ENCODE assay signal across 2 cellular contexts in genomic region chr14:33758545-33758944, GRCh38.
TF ChIP-seq lines count a peak whose summit lies in the region.

No MANE protein-coding gene starts in this region.

TF ChIP-seq in HepG2, 621 proteins besides CTCF, POLR2A, EP300 and RAD21 (continued from another document):
- TF ChIP-seq, protein P1, sequence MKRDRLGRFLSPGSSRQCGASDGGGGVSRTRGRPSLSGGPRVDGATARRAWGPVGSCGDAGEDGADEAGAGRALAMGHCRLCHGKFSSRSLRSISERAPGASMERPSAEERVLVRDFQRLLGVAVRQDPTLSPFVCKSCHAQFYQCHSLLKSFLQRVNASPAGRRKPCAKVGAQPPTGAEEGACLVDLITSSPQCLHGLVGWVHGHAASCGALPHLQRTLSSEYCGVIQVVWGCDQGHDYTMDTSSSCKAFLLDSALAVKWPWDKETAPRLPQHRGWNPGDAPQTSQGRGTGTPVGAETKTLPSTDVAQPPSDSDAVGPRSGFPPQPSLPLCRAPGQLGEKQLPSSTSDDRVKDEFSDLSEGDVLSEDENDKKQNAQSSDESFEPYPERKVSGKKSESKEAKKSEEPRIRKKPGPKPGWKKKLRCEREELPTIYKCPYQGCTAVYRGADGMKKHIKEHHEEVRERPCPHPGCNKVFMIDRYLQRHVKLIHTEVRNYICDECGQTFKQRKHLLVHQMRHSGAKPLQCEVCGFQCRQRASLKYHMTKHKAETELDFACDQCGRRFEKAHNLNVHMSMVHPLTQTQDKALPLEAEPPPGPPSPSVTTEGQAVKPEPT (CRISPR knock-in tag; IDR thresholded peaks at IDR 0.05; ENCODE audit: low read depth) = no peak
TF ChIP-seq in HepG2: peak in this region for 2.

TF ChIP-seq in H1, 55 proteins besides CTCF, POLR2A, EP300 and RAD21 (continued from another document):
- TF ChIP-seq MAFK (IDR thresholded peaks at IDR 0.05; ENCODE audit: low read depth, low read length) (peak; percentile 42; the same call in 1 of the 2 replicates), MAX (IDR thresholded peaks at IDR 0.05) (no peak)
